ENCODE assay signal across 9 cellular contexts in genomic region chr18:37565985-37566478, GRCh38. TPM values are rescaled to one million over a fixed set of nuclear protein-coding genes. Genes with fewer than 3 reads are reported as not detected.
DNase-seq lines count a peak whose midpoint lies in the region; ATAC-seq and TF ChIP-seq lines count a peak whose summit lies in the region.
"Had no signal": no experiment of that assay in that cellular context is flagged by ENCODE, and none has a peak within 500 bp of the region (broad histone marks: within the 10 kb centered on the region; RNA-seq: fewer than 3 reads in every experiment).

No MANE protein-coding gene starts in this region.

- ATAC-seq in aorta (ENCODE audit: low FRiP score) (no peak), GM18909 (IDR thresholded peaks at IDR 0.05; ENCODE audit: poor library complexity, unreplicated experiment) (no peak), GM18511 (IDR thresholded peaks at IDR 0.05; ENCODE audit: unreplicated experiment) (no peak)

- peak overlapping the region; percentile 89 for H3K4me3 ChIP-seq in endodermal cell (ENCODE audit: low read length)
- peak overlapping the region; percentile 58 to 61 for H3K4me3 ChIP-seq in aorta (ENCODE audit: low read length in 2 of 2)

- no peaks in the 10 kb centered on the region for H3K36me3 Mint-ChIP-seq in endodermal cell (ENCODE audit: low read depth)

- peak overlapping the region; percentile 90 for H3K9ac ChIP-seq in ES-I3 (ENCODE audit: low read depth, low read length)
- no peak overlapping the region for H3K9ac ChIP-seq in endodermal cell (ENCODE audit: extremely low read depth, low read length, poor library complexity, severe bottlenecking)

- WGBS in endodermal cell (ENCODE audit: insufficient coverage in 1 of 2, insufficient read length in 1 of 2), 2 experiments, result 0% methylated on average over 1 to 49 of the region's 49 CpGs
- 0 to 1% methylated on average over 37 to 49 of the region's 49 CpGs for WGBS in aorta, 2 donors

- H3K36me3 ChIP-seq in ES-I3 (ENCODE audit: insufficient read depth, low read length) (no peaks in the 10 kb centered on the region), endodermal cell (ENCODE audit: control insufficient read depth, insufficient read depth, low read length) (no peaks in the 10 kb centered on the region), aorta (ENCODE audit: control insufficient read depth in 1 of 2, insufficient read depth in 2 of 2, low read length in 1 of 2) (no peaks in the 10 kb centered on the region)

- peak overlapping the region; percentile 65 for H3K4me3 Mint-ChIP-seq in endodermal cell

- H3K9me3 Mint-ChIP-seq in endodermal cell, result no peaks in the 10 kb centered on the region

- H3K27me3 Mint-ChIP-seq in endodermal cell (ENCODE audit: insufficient read depth), result peaks cover 94% of the 10 kb centered on the region

- peaks cover 17% of the 10 kb centered on the region for H3K4me1 Mint-ChIP-seq in endodermal cell

- DNase-seq in NCI-H510A treated with DMSO at 0.1 percent for 48 hours (lab: John Stamatoyannopoulos, UW) (peak; percentile 92), endodermal cell (peak; percentile 81), midbrain (lab: John Stamatoyannopoulos, UW) (peak; percentile 73), aorta (peak; percentile 66 to 86), kidney glomerular epithelial cell (lab: John Stamatoyannopoulos, UW) (no peak)

- intact Hi-C loops in aorta (cut with DNase I), result no loop called here

- H3K27ac ChIP-seq in endodermal cell (ENCODE audit: low read depth, low read length), result no peak overlapping the region
- H3K27ac ChIP-seq in aorta (ENCODE audit: low read depth in 1 of 2, low read length in 2 of 2), result no peak overlapping the region

- TF ChIP-seq CTCF in endodermal cell (conservative IDR thresholded peaks at IDR 0.05), result no peak

- H3K9me3 ChIP-seq in ES-I3 (ENCODE audit: control insufficient read depth, insufficient read depth, low read length), result no peaks in the 10 kb centered on the region
- no peaks in the 10 kb centered on the region for H3K9me3 ChIP-seq in endodermal cell (ENCODE audit: control insufficient read depth, low read length)
- no peaks in the 10 kb centered on the region for H3K9me3 ChIP-seq in aorta (ENCODE audit: control insufficient read depth, low read length)

- H3K27me3 ChIP-seq in endodermal cell (ENCODE audit: control insufficient read depth, insufficient read depth, low read length, poor library complexity, severe bottlenecking) (peaks cover 92% of the 10 kb centered on the region), aorta (ENCODE audit: control insufficient read depth in 1 of 2, insufficient read depth in 2 of 2, low read length in 1 of 2) (no peaks in the 10 kb centered on the region)

- peak overlapping the region; percentile 78 for H3K27ac Mint-ChIP-seq in endodermal cell

- H3K4me1 ChIP-seq in ES-I3 (ENCODE audit: insufficient read depth, low read length), result peaks cover 12% of the 10 kb centered on the region; the same call in 1 of the 2 replicates
- H3K4me1 ChIP-seq in endodermal cell (ENCODE audit: control insufficient read depth, insufficient read depth, low read length), result no peaks in the 10 kb centered on the region
- peaks cover 0 to 6% of the 10 kb centered on the region in 2 donors for H3K4me1 ChIP-seq in aorta (ENCODE audit: control insufficient read depth in 1 of 2, insufficient read depth in 2 of 2, low read length in 2 of 2)

RNA-seq across cellular contexts. Expression of gene CELF4, which starts 0.4 kb away (rescaled TPM):
- total RNA-seq in endodermal cell (1 to 10 TPM; 5.7 to 6.7 TPM), aorta (not detected)
- polyA plus RNA-seq in endodermal cell (2013, experiment 1 of 2), result 3.2 TPM
- polyA plus RNA-seq in endodermal cell (2013, experiment 2 of 2), result 3.6 TPM
- polyA plus RNA-seq in aorta, result under 1 TPM in 1 of 2 donors, not detected in 1; 0.51 TPM
- total RNA-seq: mononuclear cell had no signal

Comparison
In these comparisons a context has a peak if more than half of its experiments do, and no peak if none do; other contexts are left out.
1. RNA of gene CELF4, which starts 0.4 kb away (total RNA-seq): 5.7 to 6.7 TPM in endodermal cell; not detected in aorta; every median in the first group is over 4 times any median in the second.